8 cellular contexts compared by ENCODE assay signal in the genomic region with DNA sequence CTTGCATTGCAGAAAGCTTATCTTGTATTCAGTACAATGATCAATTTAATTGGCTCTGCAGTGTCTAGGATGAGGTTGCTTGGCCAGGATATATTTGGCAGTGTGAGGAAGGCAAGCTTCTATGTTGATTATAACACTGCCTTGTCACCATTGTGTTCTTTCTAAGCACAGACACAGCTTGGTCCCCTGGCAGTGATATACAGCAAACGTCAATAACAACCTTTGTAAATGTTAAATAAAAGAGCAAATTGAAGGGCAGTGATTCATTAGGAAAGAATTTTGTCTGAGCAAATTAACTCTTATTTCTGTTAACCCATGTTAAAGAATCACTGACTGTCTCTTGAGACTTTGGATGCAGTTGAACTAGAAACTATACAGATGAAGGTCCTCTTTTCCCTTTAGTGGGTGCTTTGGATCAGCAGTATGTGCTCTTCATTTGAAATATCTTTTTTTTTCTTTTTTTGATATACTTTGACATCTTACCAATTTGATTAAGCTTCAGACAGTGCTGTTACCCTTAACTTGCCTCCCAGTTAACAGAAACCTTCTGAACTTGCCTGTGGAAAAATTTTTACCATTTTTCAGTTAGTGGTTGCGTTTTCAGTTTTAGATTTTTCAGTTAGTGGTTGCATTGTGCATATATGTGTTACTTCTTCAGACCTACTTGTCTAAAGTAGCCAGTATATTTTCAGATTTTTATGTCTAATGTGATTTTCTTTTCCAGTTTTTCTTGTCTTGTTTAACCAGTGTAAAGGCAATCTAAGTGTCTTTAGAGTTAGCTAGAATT.
A peak's percentile ranks its signal among the peaks of the same experiment; 100 is the strongest.
DNase-seq lines count a peak whose midpoint lies in the region; ATAC-seq and TF ChIP-seq lines count a peak whose summit lies in the region.
"Had no signal": no experiment of that assay in that cellular context is flagged by ENCODE, and none has a peak within 500 bp of the region (broad histone marks: within the 10 kb centered on the region; RNA-seq: fewer than 3 reads in every experiment).

No MANE protein-coding gene starts in this region.

- CTCF ChIA-PET in OCI-LY7 (lab: Charles Lee; ENCODE audit: unreplicated experiment) = no interaction called here

- H3K79me2 ChIP-seq in OCI-LY7 (ENCODE audit: insufficient read depth, low read depth, low read length) = no peaks in the 10 kb centered on the region

- no peak for TF ChIP-seq CTCF in psoas muscle (IDR thresholded peaks at IDR 0.05)
- TF ChIP-seq CTCF in OCI-LY7 (conservative IDR thresholded peaks at IDR 0.05; ENCODE audit: low read length) = no peak

- H3K9me3 ChIP-seq in HAP-1 = no peaks in the 10 kb centered on the region
- no peaks in the 10 kb centered on the region for H3K9me3 ChIP-seq in psoas muscle
- H3K9me3 ChIP-seq in OCI-LY7 (ENCODE audit: low read length) = no peaks in the 10 kb centered on the region

- ATAC-seq in psoas muscle = peak; percentile 54 to 89 (median 76)

- no peaks in the 10 kb centered on the region for H3K27me3 ChIP-seq in HAP-1 (ENCODE audit: low read depth)
- H3K27me3 ChIP-seq in psoas muscle (ENCODE audit: insufficient read depth in 3 of 3, low read length in 2 of 3) = no peaks in the 10 kb centered on the region

- WGBS in psoas muscle, 3 donors = 48 to 51% (median 51%) methylated on average over 2 of the region's 2 CpGs

- H3K27ac ChIP-seq in psoas muscle (no peak overlapping the region), OCI-LY7 (ENCODE audit: low read depth, low read length, poor library complexity, severe bottlenecking) (no peak overlapping the region)

- H3K4me1 ChIP-seq in HAP-1 (peaks cover 21% of the 10 kb centered on the region), psoas muscle (peaks cover 24% of the 10 kb centered on the region), OCI-LY7 (ENCODE audit: insufficient read depth, low read length, poor library complexity, severe bottlenecking) (no peaks in the 10 kb centered on the region)

- no peak overlapping the region for H3K4me2 ChIP-seq in OCI-LY7 (ENCODE audit: low read length)

- no peak overlapping the region for H2AFZ ChIP-seq in OCI-LY7 (ENCODE audit: low read length)

- intact Hi-C loops in psoas muscle (cut with DNase I) (loop anchor here (10.0 kb wide), 3 partner anchors 73 to 193 kb away; no protein-coding TSS in a partner anchor), OCI-LY7 (cut with micrococcal nuclease; ENCODE audit: unreplicated experiment) (no loop called here)

- H3K9me2 ChIP-seq in OCI-LY7 (ENCODE audit: insufficient read depth, low read length) = no peaks in the 10 kb centered on the region

- BruUV-seq in OCI-LY7 (replicated peaks; lab: Mats Ljungman, UMichigan) = no TSS peak

- H3K36me3 ChIP-seq in HAP-1 (replicated peaks) (no peaks in the 10 kb centered on the region), psoas muscle (ENCODE audit: insufficient read depth in 1 of 2, low read depth in 1 of 2) (no peaks in the 10 kb centered on the region), OCI-LY7 (ENCODE audit: insufficient read depth, low read length) (no peaks in the 10 kb centered on the region)

- in situ Hi-C loops in HAP-1 (cut with MboI; ENCODE audit: low sequenced_read_pairs) = no loop called here

- POLR2A ChIA-PET in OCI-LY7 (lab: Charles Lee) = interaction anchor here (0.5 to 1.3 kb wide), 4 partner anchors 7 to 1360 kb away, joined by 3 to 4 read pairs (median 4); no protein-coding TSS in a partner anchor

- no peaks in the 10 kb centered on the region for H4K20me1 ChIP-seq in OCI-LY7 (ENCODE audit: insufficient read depth, low read length)

- DNase-seq in HAP-1 (ENCODE audit: low spot score in 2 of 2) (peak; percentile 14 to 30), RPMI7951 (ENCODE audit: low read depth) (peak; percentile 63), fibroblast of gingiva (ENCODE audit: low read depth) (peak; percentile 20), psoas muscle (no peak), NCI-H345 (lab: John Stamatoyannopoulos, UW) (no peak), OCI-LY7 (ENCODE audit: low spot score) (no peak), GM19238 (ENCODE audit: insufficient read length, low spot score) (no peak)
- DNase-seq: NCI-H774 had no signal

- H3K4me3 ChIP-seq in HAP-1 (no peak overlapping the region), psoas muscle (no peak overlapping the region), OCI-LY7 (ENCODE audit: low read depth, low read length, poor library complexity, severe bottlenecking) (no peak overlapping the region)

Comparison
In these comparisons a context has a peak if more than half of its experiments do, and no peak if none do; other contexts are left out.
1. DNase-seq: peak in HAP-1 (2 of 2), RPMI7951 (single experiment) and fibroblast of gingiva (single experiment); none in psoas muscle (0 of 2), NCI-H345 (single experiment), OCI-LY7 (single experiment) and GM19238 (single experiment).